ENCODE assay signal across 12 cellular contexts in genomic region chr9:134645607-134646365, GRCh38. TPM values are rescaled to one million over a fixed set of nuclear protein-coding genes. Genes with fewer than 3 reads are reported as not detected.
DNase-seq lines count a peak whose midpoint lies in the region; ATAC-seq and TF ChIP-seq lines count a peak whose summit lies in the region.
"Had no signal": no experiment of that assay in that cellular context is flagged by ENCODE, and none has a peak within 500 bp of the region (broad histone marks: within the 10 kb centered on the region; RNA-seq: fewer than 3 reads in every experiment).

No MANE protein-coding gene starts in this region.

- H3K9me3 ChIP-seq in AG04450 (ENCODE audit: control insufficient read depth, insufficient read depth, low read length) (no peaks in the 10 kb centered on the region; the same call in 1 of the 2 replicates), SJCRH30 (replicated peaks) (no peaks in the 10 kb centered on the region)

- CTCF ChIA-PET in AG04450 (lab: Charles Lee), result interaction anchor here (0.6 to 3.5 kb wide), 6 partner anchors 10 to 203 kb away, joined by 3 to 24 read pairs (median 6); no protein-coding TSS in a partner anchor

- peaks cover 23% of the 10 kb centered on the region for H3K4me1 ChIP-seq in SJCRH30

- H3K27me3 ChIP-seq in AG04450 (ENCODE audit: control insufficient read depth, insufficient read depth, low read length) (no peaks in the 10 kb centered on the region), SJCRH30 (no peaks in the 10 kb centered on the region)

- POLR2A ChIA-PET in AG04450 (lab: Yijun Ruan, JAX), result interaction anchor here (0.9 to 2.3 kb wide), 8 partner anchors 16 to 196 kb away, joined by 4 to 24 read pairs (median 6); no protein-coding TSS in a partner anchor

- in situ Hi-C loops in GM13977 (cut with MboI; ENCODE audit: low pct_unique_long_range_greater_than_20kb, low sequenced_read_pairs, unreplicated experiment), result no loop called here

- TF ChIP-seq CTCF in AG04450 (IDR thresholded peaks at IDR 0.05; ENCODE audit: low read depth, low read length) (no peak), fibroblast of villous mesenchyme (IDR thresholded peaks at IDR 0.05; ENCODE audit: insufficient read depth, low read depth, low read length) (no peak), GM13977 (IDR thresholded peaks at IDR 0.05; ENCODE audit: extremely low read depth, insufficient read depth, missing control alignments) (no peak)

- DNase-seq in AG04450 (ENCODE audit: low read depth, low spot score) (no peak), SJCRH30 (no peak), fibroblast of villous mesenchyme (ENCODE audit: low read depth) (no peak), skeletal muscle cell (ENCODE audit: low read depth) (no peak), middle frontal gyrus (ENCODE audit: extremely low spot score, low spot score) (no peak), GM13977 (ENCODE audit: low spot score) (no peak)
- no peak for DNase-seq in activated naive CD4-positive, alpha-beta T cell treated with Interleukin-2 at 50 U/mL for 16 hours
- DNase-seq: activated CD4-positive, alpha-beta T cell treated with anti-CD3 and anti-CD28 coated beads for 48 hours; activated effector memory CD4-positive, alpha-beta T cell treated with Interleukin-2 at 50 U/mL for 16 hours; T-cell had no signal

- H3K4me3 ChIP-seq in AG04450 (ENCODE audit: low read depth, low read length) (peak overlapping the region; percentile 71), SJCRH30 (no peak overlapping the region), fibroblast of villous mesenchyme (ENCODE audit: low read depth, low read length) (peak overlapping the region; percentile 80), skeletal muscle cell (ENCODE audit: low read depth, low read length) (peak overlapping the region; percentile 50)

- H3K27ac ChIP-seq in AG04450 (ENCODE audit: low read depth, low read length), result no peak overlapping the region
- H3K27ac ChIP-seq in SJCRH30, result peak overlapping the region; percentile 72

- H3K36me3 ChIP-seq in SJCRH30, result peaks cover 20% of the 10 kb centered on the region

- no peak for ATAC-seq in GM21381 (IDR thresholded peaks at IDR 0.05; ENCODE audit: unreplicated experiment)
- ATAC-seq: T-cell had no signal

RNA-seq across cellular contexts. Expression of gene COL5A1, which starts 4.2 kb away (rescaled TPM):
- polyA plus RNA-seq in AG04450 (2011; rRNA removed), result 73.3 and 91.7 TPM in 2 replicates
- 87.1 and 99.8 TPM in 2 replicates for polyA minus RNA-seq in AG04450 (2011; rRNA and poly(A)+ RNA removed)
- total RNA-seq in SJCRH30 (2014; rRNA removed; shearing (Covaris generic)), result 30.9 and 32.1 TPM in 2 replicates
- 295 and 502 TPM in 2 replicates for total RNA-seq in fibroblast of villous mesenchyme
- polyA plus RNA-seq: CD14-positive monocyte had no signal
